18 cellular contexts compared by ENCODE assay signal in the genomic region with DNA sequence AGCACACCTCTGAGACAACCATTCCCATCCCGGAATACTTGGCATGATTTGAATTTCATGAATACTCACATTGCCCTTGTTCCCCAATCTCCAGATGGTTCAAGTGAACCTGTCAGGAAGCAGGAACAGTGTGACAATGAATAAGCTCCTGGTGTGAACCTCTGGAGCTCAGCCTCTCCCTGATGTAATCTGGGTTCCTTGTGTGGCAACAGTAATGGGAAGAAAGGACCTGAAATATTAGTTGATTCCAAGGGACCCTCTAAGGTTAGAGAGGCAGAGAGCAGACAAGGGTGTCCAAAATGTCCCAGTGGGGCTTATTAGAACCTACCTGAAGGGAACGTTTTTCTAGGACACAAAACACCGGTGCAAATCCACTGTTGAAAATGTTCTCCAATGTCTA. TPM values are rescaled to one million over a fixed set of nuclear protein-coding genes. Genes with fewer than 3 reads are reported as not detected.
DNase-seq lines count a peak whose midpoint lies in the region; ATAC-seq and TF ChIP-seq lines count a peak whose summit lies in the region.
"Had no signal": no experiment of that assay in that cellular context is flagged by ENCODE, and none has a peak within 500 bp of the region (broad histone marks: within the 10 kb centered on the region; RNA-seq: fewer than 3 reads in every experiment).

No MANE protein-coding gene starts in this region.

- no peak overlapping the region for H3K4me3 ChIP-seq in GM12865 (ENCODE audit: low read depth, low read length)
- H3K4me3 ChIP-seq: BLaER1 treated with 17β-estradiol and CSF1 and Interleukin-3, amounts not matched to agents 10 nM and 100 nM had no signal

- H3K27me3 Mint-ChIP-seq in endothelial cell (ENCODE audit: unreplicated experiment), result peaks cover 3% of the 10 kb centered on the region
- H3K27me3 Mint-ChIP-seq: activated CD8-positive, alpha-beta T cell treated with anti-CD3 and anti-CD28 coated beads for 36 hours; progenitor cell of endocrine pancreas had no signal

- no peaks in the 10 kb centered on the region for H3K36me3 Mint-ChIP-seq in endothelial cell (ENCODE audit: low read depth, unreplicated experiment)

- peak overlapping the region; percentile 83 for H3K27ac Mint-ChIP-seq in endothelial cell (ENCODE audit: unreplicated experiment)
- H3K27ac Mint-ChIP-seq: activated CD8-positive, alpha-beta T cell treated with anti-CD3 and anti-CD28 coated beads for 36 hours; progenitor cell of endocrine pancreas had no signal

- no peaks in the 10 kb centered on the region for H3K9me3 Mint-ChIP-seq in endothelial cell (ENCODE audit: unreplicated experiment)
- H3K9me3 Mint-ChIP-seq: activated CD8-positive, alpha-beta T cell treated with anti-CD3 and anti-CD28 coated beads for 36 hours had no signal

- no peak for TF ChIP-seq CTCF in GM12865 (IDR thresholded peaks at IDR 0.05; ENCODE audit: insufficient read depth, low read depth, low read length, missing control alignments)
- no peak for TF ChIP-seq CTCF in endothelial cell (IDR thresholded peaks at IDR 0.05; ENCODE audit: unreplicated experiment)

- no peak overlapping the region for H3K4me3 Mint-ChIP-seq in endothelial cell (ENCODE audit: unreplicated experiment)
- H3K4me3 Mint-ChIP-seq: activated CD8-positive, alpha-beta T cell treated with anti-CD3 and anti-CD28 coated beads for 36 hours had no signal

- ATAC-seq in GM18498 (IDR thresholded peaks at IDR 0.05; ENCODE audit: unreplicated experiment), result no peak
- ATAC-seq: activated CD8-positive, alpha-beta T cell treated with anti-CD3 and anti-CD28 coated beads for 36 hours had no signal

- DNase-seq in GM12865 (ENCODE audit: low read depth), result peak; percentile 0
- DNase-seq in NCI-H226, result peak; percentile 1
- no peak for DNase-seq in endothelial cell (ENCODE audit: low spot score)
- peak; percentile 1 for DNase-seq in medulla oblongata (ENCODE audit: extremely low spot score)
- DNase-seq in stimulated activated CD4-positive, alpha-beta T cell treated with anti-CD3 and anti-CD28 coated beads, Interleukin-12 subunit alpha, Interleukin-12 subunit beta, amount 100 ng/mL, for 4 hours, result no peak
- DNase-seq in iPS-NIHi11 (ENCODE audit: low spot score), result no peak
- DNase-seq: activated CD8-positive, alpha-beta T cell treated with anti-CD3 and anti-CD28 coated beads for 36 hours; activated effector memory CD4-positive, alpha-beta T cell treated with anti-CD3 and anti-CD28 coated beads, Interleukin-2, amount 50 U/mL, for 16 hours; DND-41; effector CD4-positive, alpha-beta T cell; NCI-H2081 treated with DMSO at 0.1 percent for 48 hours; SHP77 treated with DMSO at 0.1 percent for 48 hours; substantia nigra had no signal

- H3K4me1 Mint-ChIP-seq in endothelial cell (ENCODE audit: unreplicated experiment), result peaks cover 12% of the 10 kb centered on the region

RNA-seq across cellular contexts. Expression of gene OR2A7, which starts 8.5 kb away (rescaled TPM):
- 2.6 TPM for total RNA-seq in endothelial cell (ENCODE audit: unreplicated experiment)
- total RNA-seq: myocyte had no signal

RNA-seq across cellular contexts. Expression of gene CTAGE8, which starts 13.0 kb away (rescaled TPM):
- 0.80 TPM for total RNA-seq in endothelial cell (ENCODE audit: unreplicated experiment)
- total RNA-seq: myocyte had no signal

RNA-seq across cellular contexts. Expression of gene OR2A42, which starts 16.7 kb away (rescaled TPM):
- 0.08 TPM for total RNA-seq in endothelial cell (ENCODE audit: unreplicated experiment)
- total RNA-seq: activated CD8-positive, alpha-beta T cell treated with anti-CD3 and anti-CD28 coated beads for 36 hours; myocyte; progenitor cell of endocrine pancreas had no signal

RNA-seq across cellular contexts. Expression of gene OR2A1, which starts 56.1 kb away (rescaled TPM):
- total RNA-seq in endothelial cell (ENCODE audit: unreplicated experiment), result not detected
- total RNA-seq: activated CD8-positive, alpha-beta T cell treated with anti-CD3 and anti-CD28 coated beads for 36 hours; kidney epithelial cell; myocyte had no signal

Comparison
In these comparisons a context has a peak if more than half of its experiments do, and no peak if none do; other contexts are left out.
1. DNase-seq: peak in GM12865 (single experiment), NCI-H226 (single experiment) and medulla oblongata (single experiment); none in endothelial cell (single experiment), stimulated activated CD4-positive, alpha-beta T cell treated with anti-CD3 and anti-CD28 coated beads, Interleukin-12 subunit alpha, Interleukin-12 subunit beta, amount 100 ng/mL, for 4 hours (single experiment) and iPS-NIHi11 (single experiment).